ENCODE assay signal across 13 cellular contexts in genomic region chr6:33609444-33610034, GRCh38. TPM values are rescaled to one million over a fixed set of nuclear protein-coding genes. Genes with fewer than 3 reads are reported as not detected.
DNase-seq lines count a peak whose midpoint lies in the region; ATAC-seq and TF ChIP-seq lines count a peak whose summit lies in the region.
"Had no signal": no experiment of that assay in that cellular context is flagged by ENCODE, and none has a peak within 500 bp of the region (broad histone marks: within the 10 kb centered on the region; RNA-seq: fewer than 3 reads in every experiment).

No MANE protein-coding gene starts in this region.

- H3K79me2 ChIP-seq in osteoblast (ENCODE audit: insufficient read depth, low read length): no peaks in the 10 kb centered on the region

- no peak for ATAC-seq in GM21390 (IDR thresholded peaks at IDR 0.05; ENCODE audit: unreplicated experiment)
- ATAC-seq: stimulated activated naive CD8-positive, alpha-beta T cell treated with anti-CD3 and anti-CD28 coated beads, Interleukin-15, Interleukin-2, amounts not matched to agents 100 U/mL and 50 U/mL, for 24 hours had no signal

- peaks cover 40% of the 10 kb centered on the region for H3K4me1 ChIP-seq in osteoblast (ENCODE audit: insufficient read depth, low read length)

- H4K20me1 ChIP-seq in osteoblast (ENCODE audit: insufficient read depth, low read length): no peaks in the 10 kb centered on the region

- H3K4me2 ChIP-seq in osteoblast (ENCODE audit: insufficient read depth, low read length): peak overlapping the region; percentile 54

- H3K4me3 ChIP-seq in AG10803 (ENCODE audit: low read length) (no peak overlapping the region), fibroblast of pulmonary artery (replicated peaks; ENCODE audit: low read depth, low read length) (no peak overlapping the region), osteoblast (ENCODE audit: insufficient read depth, low read length) (no peak overlapping the region)

- TF ChIP-seq CTCF in AG10803 (conservative IDR thresholded peaks at IDR 0.05; ENCODE audit: low read length) (no peak), fibroblast of pulmonary artery (IDR thresholded peaks at IDR 0.05; ENCODE audit: low read length, missing control alignments) (no peak), osteoblast (IDR thresholded peaks at IDR 0.05; ENCODE audit: extremely low read depth, low read depth, low read length) (no peak)

- H3K9me3 ChIP-seq in osteoblast (ENCODE audit: low read depth, low read length): no peaks in the 10 kb centered on the region

- H2AFZ ChIP-seq in osteoblast (ENCODE audit: low read length): peak overlapping the region; percentile 46

- no peaks in the 10 kb centered on the region for H3K27me3 ChIP-seq in osteoblast (ENCODE audit: insufficient read depth, low read length)

- H3K36me3 ChIP-seq in osteoblast (ENCODE audit: insufficient read depth, low read length): no peaks in the 10 kb centered on the region

- DNase-seq in AG10803 (ENCODE audit: low read depth) (peak; percentile 83), RKO (ENCODE audit: low spot score) (peak; percentile 91), fibroblast of pulmonary artery (ENCODE audit: low read depth) (peak; percentile 56), osteoblast (ENCODE audit: insufficient read length, low spot score, missing footprints) (peak; percentile 95), mesenteric fat pad (ENCODE audit: low spot score) (no peak), NCI-H69 (lab: John Stamatoyannopoulos, UW) (no peak), NCI-H1694 (lab: John Stamatoyannopoulos, UW) (no peak)
- DNase-seq: activated CD8-positive, alpha-beta memory T cell treated with anti-CD3 and anti-CD28 coated beads for 24 hours; C1 segment of cervical spinal cord; cerebellar nuclear complex; stimulated activated naive CD8-positive, alpha-beta T cell treated with anti-CD3 and anti-CD28 coated beads, Interleukin-15, Interleukin-2, amounts not matched to agents 100 U/mL and 50 U/mL, for 24 hours had no signal

- H3K27ac ChIP-seq in osteoblast (ENCODE audit: low read depth, low read length): peak overlapping the region; percentile 83
- H3K27ac ChIP-seq: HL-60 had no signal

RNA-seq across cellular contexts. Expression of gene ITPR3, which starts 11.6 kb away (rescaled TPM):
- total RNA-seq in osteoblast (46.7 and 52.2 TPM in 2 replicates), mesenteric fat pad (18.5 TPM)

RNA-seq across cellular contexts. Expression of gene BAK1, which starts 29.5 kb away (rescaled TPM):
- 13.3 and 13.8 TPM in 2 replicates for total RNA-seq in osteoblast
- 15.2 TPM for total RNA-seq in mesenteric fat pad

Comparison
In these comparisons a context has a peak if more than half of its experiments do, and no peak if none do; other contexts are left out.
1. DNase-seq: peak in AG10803 (single experiment), RKO (single experiment), fibroblast of pulmonary artery (single experiment) and osteoblast (single experiment); none in mesenteric fat pad (single experiment), NCI-H69 (single experiment) and NCI-H1694 (single experiment).